29 cellular contexts compared by ENCODE assay signal in genomic region chr1:21608813-21609212, GRCh38.
"Had no signal": no experiment of that assay in that cellular context is flagged by ENCODE, and none has a peak within 500 bp of the region (broad histone marks: within the 10 kb centered on the region; RNA-seq: fewer than 3 reads in every experiment).

No MANE protein-coding gene starts in this region.

- H3K27ac ChIP-seq: body of pancreas, cardiac muscle cell, heart left ventricle, parathyroid adenoma, psoas muscle, suprapubic skin, tibial artery, upper lobe of right lung had no signal

- DNase-seq: activated CD4-positive, alpha-beta T cell treated with anti-CD3 and anti-CD28 coated beads for 36 hours; activated CD4-positive, alpha-beta T cell treated with anti-CD3 and anti-CD28 coated beads, Interleukin-2, amount 50 U/mL, for 4 hours; activated CD4-positive, CD25-positive, alpha-beta regulatory T cell; activated naive CD4-positive, alpha-beta T cell; activated T-cell treated with anti-CD3 and anti-CD28 coated beads for 4 hours; activated T-cell treated with anti-CD3 and anti-CD28 coated beads, Interleukin-2, amount 50 U/mL, for 72 hours; anterior cingulate cortex; body of pancreas; cortex of kidney; endodermal cell; foreskin fibroblast; heart left ventricle; nucleus accumbens; psoas muscle; stimulated activated CD4-positive, alpha-beta T cell treated with anti-CD3 and anti-CD28 coated beads, Interleukin-1b, Interleukin-23, amount 100 ng/mL, for 48 hours; stimulated activated CD4-positive, alpha-beta T cell treated with anti-CD3 and anti-CD28 coated beads, Interleukin-4, amount 100 ng/mL, for 4 hours; stimulated activated CD8-positive, alpha-beta memory T cell treated with anti-CD3 and anti-CD28 coated beads, Interleukin-4, amount 100 ng/mL, for 48 hours; stimulated activated naive B cell treated with anti-CD40 and anti-IgM and Interleukin-4, amounts not matched to agents 10 μg/mL and 1 μg/mL and 100 μg/mL, for 72 hours; SW 1271; T-helper 9 cell; tibial artery; upper lobe of right lung had no signal

- H3K4me3 Mint-ChIP-seq: activated CD4-positive, alpha-beta T cell treated with anti-CD3 and anti-CD28 coated beads for 36 hours had no signal

- H3K27ac Mint-ChIP-seq: activated CD4-positive, alpha-beta T cell treated with anti-CD3 and anti-CD28 coated beads for 36 hours; activated naive CD4-positive, alpha-beta T cell treated with anti-CD3 and anti-CD28 coated beads, Interleukin-2, amount 50 U/mL, for 72 hours; activated T-cell treated with anti-CD3 and anti-CD28 coated beads, Interleukin-2, amount 50 U/mL, for 72 hours; nephron; T-helper 1 cell treated with Interleukin-12 subunit alpha and Interleukin-12 subunit beta and Interleukin-4 antibody, amounts not matched to agents 30 μg/mL and 1 μg/mL, for 36 hours had no signal

- H3K36me3 ChIP-seq: cardiac muscle cell, heart left ventricle, suprapubic skin, tibial artery, upper lobe of right lung had no signal

- ATAC-seq: activated CD4-positive, alpha-beta T cell treated with anti-CD3 and anti-CD28 coated beads for 36 hours; activated T-cell treated with anti-CD3 and anti-CD28 coated beads, Interleukin-2, amount 50 U/mL, for 72 hours; psoas muscle had no signal

- H3K36me3 Mint-ChIP-seq: activated naive CD4-positive, alpha-beta T cell treated with anti-CD3 and anti-CD28 coated beads, Interleukin-2, amount 50 U/mL, for 72 hours; stimulated activated naive B cell treated with anti-CD40 and anti-IgM and Interleukin-4, amounts not matched to agents 10 μg/mL and 1 μg/mL and 100 μg/mL, for 72 hours had no signal

- H3K4me3 ChIP-seq: body of pancreas, cardiac muscle cell, heart left ventricle, psoas muscle, smooth muscle cell, suprapubic skin, tibial artery, upper lobe of right lung had no signal

- H3K9me3 Mint-ChIP-seq: activated naive CD4-positive, alpha-beta T cell treated with anti-CD3 and anti-CD28 coated beads, Interleukin-2, amount 50 U/mL, for 72 hours; activated T-cell treated with anti-CD3 and anti-CD28 coated beads, Interleukin-2, amount 50 U/mL, for 72 hours; endodermal cell; nephron; T-helper 1 cell treated with Interleukin-12 subunit alpha and Interleukin-12 subunit beta and Interleukin-4 antibody, amounts not matched to agents 30 μg/mL and 1 μg/mL, for 36 hours had no signal

- H3K27me3 ChIP-seq: body of pancreas, cardiac muscle cell, upper lobe of right lung had no signal

- H3K4me1 ChIP-seq: heart left ventricle, psoas muscle, suprapubic skin, tibial artery, upper lobe of right lung had no signal

- H3K9me3 ChIP-seq: body of pancreas, heart left ventricle, psoas muscle, suprapubic skin, tibial artery, upper lobe of right lung had no signal
